8 cellular contexts compared by ENCODE assay signal in genomic region chr1:151130837-151131586, GRCh38. TPM values are rescaled to one million over a fixed set of nuclear protein-coding genes. Genes with fewer than 3 reads are reported as not detected.
DNase-seq lines count a peak whose midpoint lies in the region; ATAC-seq, FAIRE-seq and TF ChIP-seq lines count a peak whose summit lies in the region.

No MANE protein-coding gene starts in this region.

- SMC1A ChIA-PET in GM12878 (lab: Charles Lee; ENCODE audit: uncharacterized antibody, unreplicated experiment) = interaction anchor here (0.5 to 1.7 kb wide), 3 partner anchors 10 to 346 kb away, joined by 3 to 4 read pairs (median 3); partner anchors contain the start of gene VPS72

- H3K36me3 ChIP-seq in GM12878 (ENCODE audit: control insufficient read depth in 2 of 2, insufficient read depth in 2 of 2, low read length in 1 of 2) (no peaks in the 10 kb centered on the region), iPS-15b (ENCODE audit: control insufficient read depth, insufficient read depth, low read length) (peaks cover 10% of the 10 kb centered on the region), sigmoid colon (peaks cover 0 to 5% (median 0%) of the 10 kb centered on the region in 4 donors)

- peak; percentile 97 to 100 (median 99) for ATAC-seq in T-cell (replicated peaks in 1 of 4)
- peak; percentile 98 for ATAC-seq in GM12878
- no peak for ATAC-seq in GM21576 (IDR thresholded peaks at IDR 0.05; ENCODE audit: unreplicated experiment)

- TF ChIP-seq CTCF in AG10803 (conservative IDR thresholded peaks at IDR 0.05; ENCODE audit: low read length) (0 out of 2 replicates have a peak, but pooled peaks have one; percentile 13), GM20000 (IDR thresholded peaks at IDR 0.05; ENCODE audit: extremely low read depth, missing control alignments) (no peak), GM12878 (IDR thresholded peaks at IDR 0.05 in 2 of 3, conservative IDR thresholded peaks at IDR 0.05 in 1 of 3; ENCODE audit: control insufficient read depth in 2 of 3, extremely low read depth in 1 of 3, insufficient read depth in 1 of 3, low read depth in 3 of 3, low read length in 3 of 3) (no peak), sigmoid colon (IDR thresholded peaks at IDR 0.05) (no peak)

- H3K9me3 ChIP-seq in GM12878 (replicated peaks; ENCODE audit: control insufficient read depth, insufficient read depth, low read length) (no peaks in the 10 kb centered on the region), iPS-15b (ENCODE audit: control insufficient read depth, insufficient read depth, low read length) (no peaks in the 10 kb centered on the region), sigmoid colon (no peaks in the 10 kb centered on the region)

- 27% methylated on average over 48 of the region's 48 CpGs for WGBS in GM12878 (ENCODE audit: insufficient coverage, insufficient replicate concordance, low lambda C conversion rate, missing lambda C conversion rate)
- 14 to 18% methylated on average over 48 of the region's 48 CpGs for WGBS in sigmoid colon, 2 donors

- H3K4me1 Mint-ChIP-seq in T-cell = peaks cover 7 to 14% (median 13%) of the 10 kb centered on the region in 3 donors

- no peak for TF ChIP-seq RAD21 in GM12878 (IDR thresholded peaks at IDR 0.05; ENCODE audit: insufficient read depth, low read depth, low read length)

- DNase-seq in AG10803 (ENCODE audit: low read depth) = peak; percentile 82
- DNase-seq in GM20000 (ENCODE audit: low spot score) = peak; percentile 91
- peak; percentile 55 to 91 (median 81) for DNase-seq in T-cell
- peak; percentile 39 for DNase-seq in GM12878 (ENCODE audit: low read depth, low spot score)
- peak; percentile 97 for DNase-seq in sigmoid colon
- no peak for DNase-seq in H4 (ENCODE audit: low spot score)

- H3K27me3 ChIP-seq in GM12878 (replicated peaks in 1 of 2; ENCODE audit: control insufficient read depth in 2 of 2, insufficient read depth in 2 of 2, low read length in 1 of 2) (no peaks in the 10 kb centered on the region), iPS-15b (ENCODE audit: control insufficient read depth, insufficient read depth, low read length) (peaks cover 6% of the 10 kb centered on the region), sigmoid colon (no peaks in the 10 kb centered on the region)

- intact Hi-C loops in GM12878 (cut with micrococcal nuclease; ENCODE audit: unreplicated experiment) = no loop called here
- intact Hi-C loops in sigmoid colon (cut with DNase I) = no loop called here

- TF ChIP-seq POLR2A in GM12878 (IDR thresholded peaks at IDR 0.05; ENCODE audit: low read depth, low read length) = peak; percentile 35
- TF ChIP-seq POLR2A in sigmoid colon (IDR thresholded peaks at IDR 0.05) = peak in 1 of 2 donors; percentile 9

- H3K4me3 Mint-ChIP-seq in T-cell = peak overlapping the region; percentile 71 to 77 (median 76)

- H2AFZ ChIP-seq in GM12878 (ENCODE audit: control insufficient read depth, low read depth, low read length) = peak overlapping the region; percentile 65

- no TSS peak for BruUV-seq in GM12878 (replicated peaks; lab: Mats Ljungman, UMichigan)

- in situ Hi-C loops in GM12878 (cut with MboI) = no loop called here

- H3K79me2 ChIP-seq in GM12878 (ENCODE audit: control insufficient read depth, insufficient read depth, low read length) = no peaks in the 10 kb centered on the region

- POLR2A ChIA-PET in T-cell (lab: Charles Lee) (interaction anchor here (0.5 to 0.7 kb wide), 4 partner anchors 11 to 156 kb away, joined by 3 to 8 read pairs (median 6); partner anchors contain the start of gene CERS2 (in 1 of the 2)), GM12878 (lab: Charles Lee) (no interaction called here)

- H3K9ac ChIP-seq in GM12878 (ENCODE audit: control insufficient read depth, insufficient read depth, low read length) = no peak overlapping the region; the same call in 1 of the 2 replicates
- H3K9ac ChIP-seq in iPS-15b (ENCODE audit: low read depth, low read length) = peak overlapping the region; percentile 3

- peak overlapping the region; percentile 53 for H3K4me3 ChIP-seq in AG10803 (ENCODE audit: low read length)
- H3K4me3 ChIP-seq in GM12878 = peak overlapping the region; percentile 31; the same call in 1 of the 2 replicates
- H3K4me3 ChIP-seq in iPS-15b (ENCODE audit: low read depth, low read length) = peak overlapping the region; percentile 42
- peak overlapping the region; percentile 22 to 51 (median 43) for H3K4me3 ChIP-seq in sigmoid colon

- H3K4me1 ChIP-seq in GM12878 (ENCODE audit: control insufficient read depth, insufficient read depth, low read length) = peaks cover 8% of the 10 kb centered on the region; the same call in 1 of the 2 replicates
- no peaks in the 10 kb centered on the region for H3K4me1 ChIP-seq in iPS-15b (ENCODE audit: control insufficient read depth, insufficient read depth, low read length)
- peaks cover 0 to 23% (median 12%) of the 10 kb centered on the region in 4 donors for H3K4me1 ChIP-seq in sigmoid colon

- no peaks in the 10 kb centered on the region for H3K36me3 Mint-ChIP-seq in T-cell

- peak overlapping the region; percentile 52 to 82 for H3K27ac Mint-ChIP-seq in T-cell

- H3K27me3 Mint-ChIP-seq in T-cell = peaks cover 0 to 4% of the 10 kb centered on the region in 2 donors

- CTCF ChIA-PET in T-cell (lab: Charles Lee) (interaction anchor here (0.6 to 1.5 kb wide), 6 partner anchors 15 to 535 kb away, joined by 3 to 8 read pairs (median 4); no protein-coding TSS in a partner anchor), GM12878 (lab: Yijun Ruan, JAX) (interaction anchor here (0.9 to 3.3 kb wide), 3 partner anchors 24 to 32 kb away, joined by 3 to 8 read pairs (median 3); partner anchors contain the start of gene TNFAIP8L2)

- H4K20me1 ChIP-seq in GM12878 (ENCODE audit: control insufficient read depth, insufficient read depth) = no peaks in the 10 kb centered on the region

- H3K9me3 Mint-ChIP-seq in T-cell = no peaks in the 10 kb centered on the region

- H3K4me2 ChIP-seq in GM12878 (ENCODE audit: control insufficient read depth, insufficient read depth) = peak overlapping the region; percentile 14

- TF ChIP-seq EP300 in GM12878 (IDR thresholded peaks at IDR 0.05; ENCODE audit: borderline replicate concordance in 1 of 2, control insufficient read depth in 1 of 2, low read depth in 2 of 2, low read length in 2 of 2) (no peak), sigmoid colon (IDR thresholded peaks at IDR 0.05) (no peak)

- RAD21 ChIA-PET in GM12878 (lab: Charles Lee; ENCODE audit: unreplicated experiment) = interaction anchor here (1.1 kb wide), 1 partner anchor 31 kb away, joined by 3 read pairs; no protein-coding TSS in a partner anchor

- no peak for FAIRE-seq in GM12878 (lab: Jason Lieb, UNC)

- H3K27ac ChIP-seq in GM12878 (ENCODE audit: control insufficient read depth, insufficient read depth) = 0 out of 2 replicates have a peak overlapping the region, but pooled peaks have one; percentile 15
- peak overlapping the region; percentile 70 to 75 (median 73) for H3K27ac ChIP-seq in sigmoid colon

RNA-seq across cellular contexts. Expression of gene SEMA6C, which starts 15.4 kb away (rescaled TPM):
- total RNA-seq in T-cell (10 to 100 TPM in 1 of 5 donors, 1 to 10 TPM in 4; 2.5 to 11.5 (median 8.5) TPM), GM12878 (2014; rRNA removed) (0.11 and 0.73 TPM in 2 replicates), GM12878 (2014; rRNA removed; fragmentation: Illumina TruSeq; extraction: Trizol) (0.18 and 0.32 TPM in 2 replicates), GM12878 (2021) (1.4 and 1.6 TPM in 2 replicates), sigmoid colon (10 to 100 TPM in 2 of 4 donors, 1 to 10 TPM in 2; 5.0 to 20.6 (median 7.8) TPM)
- 0.56 and 1.1 TPM in 2 replicates for total RNA-seq in GM12878 (2013; cell fraction: nucleolus; rRNA removed)
- 0.18 TPM for polyA plus RNA-seq in GM12878 (2011; ENCODE audit: low read depth)
- polyA plus RNA-seq in GM12878 (2011; rRNA removed) (0.07 and 0.18 TPM in 2 replicates), GM12878 (2014; fragmentation: Illumina TruSeq; extraction: Trizol) (0.10 and 0.29 TPM in 2 replicates), GM12878 (2014; fragmentation: Nextera tagmentation; extraction: Ambion mirVana) (under 1 TPM in 1 of 2 experiments, not detected in 1; 0.22 TPM), GM12878 (2014; rRNA removed) (1.1 and 2.2 TPM in 2 replicates), GM12878 (2016; fragmentation: Nextera tagmentation; extraction: Ambion mirVana) (under 1 TPM; 0.13 to 0.34 TPM), sigmoid colon (1 to 10 TPM in 2 of 3 donors, under 1 TPM in 1; 0.23 to 4.1 (median 1.2) TPM)
- polyA plus RNA-seq in GM12878 (2011; cell fraction: cytosol; rRNA removed) = 0.06 and 0.12 TPM in 2 replicates
- polyA plus RNA-seq in GM12878 (2011; cell fraction: nucleus; rRNA removed) = 1.5 and 1.6 TPM in 2 replicates
- 0.62 and 1.5 TPM in 2 replicates for polyA plus RNA-seq in GM12878 (2012)
- 0.05 TPM in 1 of 2 replicates, not detected in the other for polyA minus RNA-seq in GM12878 (2011; rRNA and poly(A)+ RNA removed)
- polyA minus RNA-seq in GM12878 (2011; cell fraction: cytosol; rRNA and poly(A)+ RNA removed) = not detected in 2 replicates
- polyA minus RNA-seq in GM12878 (2011; cell fraction: nucleus; rRNA and poly(A)+ RNA removed) = 0.48 TPM in 1 of 2 replicates, not detected in the other
- 1.1 and 2.7 TPM in 2 replicates for total RNA-seq in H4 (2014; rRNA removed; shearing (Covaris generic))

RNA-seq across cellular contexts. Expression of gene TNFAIP8L2, which starts 25.4 kb away (rescaled TPM):
- total RNA-seq in T-cell (10 to 100 TPM in 3 of 5 donors, 1 to 10 TPM in 2; 3.7 to 41.2 (median 38.8) TPM), GM12878 (2014; rRNA removed) (13.6 and 14.4 TPM in 2 replicates), GM12878 (2014; rRNA removed; fragmentation: Illumina TruSeq; extraction: Trizol) (9.0 and 10.0 TPM in 2 replicates), GM12878 (2021) (5.4 and 6.2 TPM in 2 replicates), sigmoid colon (1 to 10 TPM; 1.9 to 9.5 (median 7.5) TPM)
- 15.1 and 17.0 TPM in 2 replicates for total RNA-seq in GM12878 (2013; cell fraction: nucleolus; rRNA removed)
- polyA plus RNA-seq in GM12878 (2011; ENCODE audit: low read depth) = 3.3 TPM
- polyA plus RNA-seq in GM12878 (2011; rRNA removed) (12.9 and 16.7 TPM in 2 replicates), GM12878 (2014; fragmentation: Illumina TruSeq; extraction: Trizol) (7.4 and 7.7 TPM in 2 replicates), GM12878 (2014; fragmentation: Nextera tagmentation; extraction: Ambion mirVana) (10 to 100 TPM; 23.9 to 26.3 TPM), GM12878 (2014; rRNA removed) (12.1 and 14.8 TPM in 2 replicates), GM12878 (2016; fragmentation: Nextera tagmentation; extraction: Ambion mirVana) (10 to 100 TPM; 12.0 to 15.7 TPM), sigmoid colon (10 to 100 TPM; 11.4 to 12.7 (median 12.6) TPM)
- 27.1 and 29.4 TPM in 2 replicates for polyA plus RNA-seq in GM12878 (2011; cell fraction: cytosol; rRNA removed)
- polyA plus RNA-seq in GM12878 (2011; cell fraction: nucleus; rRNA removed) = 12.8 and 15.2 TPM in 2 replicates
- 4.4 and 7.0 TPM in 2 replicates for polyA plus RNA-seq in GM12878 (2012)
- polyA minus RNA-seq in GM12878 (2011; rRNA and poly(A)+ RNA removed) = 13.5 and 25.8 TPM in 2 replicates
- polyA minus RNA-seq in GM12878 (2011; cell fraction: cytosol; rRNA and poly(A)+ RNA removed) = 3.7 and 5.0 TPM in 2 replicates
- 6.0 and 7.1 TPM in 2 replicates for polyA minus RNA-seq in GM12878 (2011; cell fraction: nucleus; rRNA and poly(A)+ RNA removed)
- total RNA-seq in H4 (2014; rRNA removed; shearing (Covaris generic)) = not detected in 2 replicates

RNA-seq across cellular contexts. Expression of gene LYSMD1, which starts 34.7 kb away (rescaled TPM):
- total RNA-seq in T-cell (1 to 10 TPM in 3 of 5 donors, under 1 TPM in 2; 0.68 to 3.2 (median 2.3) TPM), GM12878 (2014; rRNA removed) (10.4 and 12.8 TPM in 2 replicates), GM12878 (2014; rRNA removed; fragmentation: Illumina TruSeq; extraction: Trizol) (8.2 and 9.6 TPM in 2 replicates), GM12878 (2021) (7.8 and 8.0 TPM in 2 replicates), sigmoid colon (10 to 100 TPM; 15.5 to 22.7 (median 19.0) TPM)
- 3.1 and 4.3 TPM in 2 replicates for total RNA-seq in GM12878 (2013; cell fraction: nucleolus; rRNA removed)
- polyA plus RNA-seq in GM12878 (2011; ENCODE audit: low read depth) = 3.7 TPM
- polyA plus RNA-seq in GM12878 (2011; rRNA removed) (5.1 and 6.1 TPM in 2 replicates), GM12878 (2014; fragmentation: Illumina TruSeq; extraction: Trizol) (9.2 and 10.1 TPM in 2 replicates), GM12878 (2014; fragmentation: Nextera tagmentation; extraction: Ambion mirVana) (1 to 10 TPM in 1 of 2 experiments, under 1 TPM in 1; 0.80 to 1.9 TPM), GM12878 (2014; rRNA removed) (7.5 and 9.2 TPM in 2 replicates), GM12878 (2016; fragmentation: Nextera tagmentation; extraction: Ambion mirVana) (1 to 10 TPM; 1.9 to 3.5 TPM), sigmoid colon (1 to 10 TPM; 4.2 to 7.9 (median 7.8) TPM)
- 3.9 and 4.1 TPM in 2 replicates for polyA plus RNA-seq in GM12878 (2011; cell fraction: cytosol; rRNA removed)
- polyA plus RNA-seq in GM12878 (2011; cell fraction: nucleus; rRNA removed) = 4.8 and 5.7 TPM in 2 replicates
- polyA plus RNA-seq in GM12878 (2012) = 5.0 and 6.5 TPM in 2 replicates
- 4.3 and 4.8 TPM in 2 replicates for polyA minus RNA-seq in GM12878 (2011; rRNA and poly(A)+ RNA removed)
- 1.3 and 2.9 TPM in 2 replicates for polyA minus RNA-seq in GM12878 (2011; cell fraction: cytosol; rRNA and poly(A)+ RNA removed)
- polyA minus RNA-seq in GM12878 (2011; cell fraction: nucleus; rRNA and poly(A)+ RNA removed) = 1.5 and 2.6 TPM in 2 replicates
- total RNA-seq in H4 (2014; rRNA removed; shearing (Covaris generic)) = 5.4 and 7.2 TPM in 2 replicates

RNA-seq across cellular contexts. Expression of gene SCNM1, which starts 34.9 kb away (rescaled TPM):
- total RNA-seq in T-cell (10 to 100 TPM; 35.4 to 60.4 (median 52.4) TPM), GM12878 (2014; rRNA removed) (70.8 and 80.8 TPM in 2 replicates), GM12878 (2014; rRNA removed; fragmentation: Illumina TruSeq; extraction: Trizol) (55.3 and 66.5 TPM in 2 replicates), GM12878 (2021) (47.6 and 51.0 TPM in 2 replicates), sigmoid colon (10 to 100 TPM; 17.5 to 24.2 (median 19.8) TPM)
- total RNA-seq in GM12878 (2013; cell fraction: nucleolus; rRNA removed) = 29.2 and 35.2 TPM in 2 replicates
- polyA plus RNA-seq in GM12878 (2011; ENCODE audit: low read depth) = 56.3 TPM
- polyA plus RNA-seq in GM12878 (2011; rRNA removed) (19.7 and 25.8 TPM in 2 replicates), GM12878 (2014; fragmentation: Illumina TruSeq; extraction: Trizol) (55.5 and 89.7 TPM in 2 replicates), GM12878 (2014; fragmentation: Nextera tagmentation; extraction: Ambion mirVana) (100 to 1,000 TPM; 191 to 207 TPM), GM12878 (2014; rRNA removed) (43.0 and 45.1 TPM in 2 replicates), GM12878 (2016; fragmentation: Nextera tagmentation; extraction: Ambion mirVana) (10 to 100 TPM; 83.0 to 87.4 TPM), sigmoid colon (10 to 100 TPM; 35.4 to 42.4 (median 35.6) TPM)
- 26.1 and 31.0 TPM in 2 replicates for polyA plus RNA-seq in GM12878 (2011; cell fraction: cytosol; rRNA removed)
- polyA plus RNA-seq in GM12878 (2011; cell fraction: nucleus; rRNA removed) = 42.0 and 45.0 TPM in 2 replicates
- polyA plus RNA-seq in GM12878 (2012) = 51.0 and 59.7 TPM in 2 replicates
- polyA minus RNA-seq in GM12878 (2011; rRNA and poly(A)+ RNA removed) = 15.1 and 21.2 TPM in 2 replicates
- 7.3 and 13.4 TPM in 2 replicates for polyA minus RNA-seq in GM12878 (2011; cell fraction: cytosol; rRNA and poly(A)+ RNA removed)
- polyA minus RNA-seq in GM12878 (2011; cell fraction: nucleus; rRNA and poly(A)+ RNA removed) = 11.5 and 17.4 TPM in 2 replicates
- 31.5 and 39.7 TPM in 2 replicates for total RNA-seq in H4 (2014; rRNA removed; shearing (Covaris generic))

RNA-seq across cellular contexts. Expression of gene TMOD4, which starts 44.8 kb away (rescaled TPM):
- total RNA-seq in T-cell (1 to 10 TPM; 1.9 to 6.2 (median 5.3) TPM), GM12878 (2014; rRNA removed) (0.38 and 0.56 TPM in 2 replicates), GM12878 (2014; rRNA removed; fragmentation: Illumina TruSeq; extraction: Trizol) (not detected in 2 replicates), GM12878 (2021) (1.2 TPM in 1 of 2 replicates, not detected in the other), sigmoid colon (1 to 10 TPM in 1 of 4 donors, not detected in 3; 1.1 TPM)
- total RNA-seq in GM12878 (2013; cell fraction: nucleolus; rRNA removed) = not detected in 2 replicates
- not detected for polyA plus RNA-seq in GM12878 (2011; ENCODE audit: low read depth)
- polyA plus RNA-seq in GM12878 (2011; rRNA removed) (0.98 and 1.4 TPM in 2 replicates), GM12878 (2014; fragmentation: Illumina TruSeq; extraction: Trizol) (0.38 and 1.1 TPM in 2 replicates), GM12878 (2014; fragmentation: Nextera tagmentation; extraction: Ambion mirVana) (under 1 TPM; 0.45 to 0.51 TPM), GM12878 (2014; rRNA removed) (0.41 and 0.43 TPM in 2 replicates), GM12878 (2016; fragmentation: Nextera tagmentation; extraction: Ambion mirVana) (under 1 TPM; 0.30 to 0.50 TPM), sigmoid colon (1 to 10 TPM in 1 of 3 donors, under 1 TPM in 1, not detected in 1; 0.07 to 2.1 TPM)
- 0.15 and 0.69 TPM in 2 replicates for polyA plus RNA-seq in GM12878 (2011; cell fraction: cytosol; rRNA removed)
- polyA plus RNA-seq in GM12878 (2011; cell fraction: nucleus; rRNA removed) = 2.1 and 2.4 TPM in 2 replicates
- 0.39 and 1.8 TPM in 2 replicates for polyA plus RNA-seq in GM12878 (2012)
- 3.8 TPM in 1 of 2 replicates, not detected in the other for polyA minus RNA-seq in GM12878 (2011; rRNA and poly(A)+ RNA removed)
- not detected in 2 replicates for polyA minus RNA-seq in GM12878 (2011; cell fraction: cytosol; rRNA and poly(A)+ RNA removed)
- not detected in 2 replicates for polyA minus RNA-seq in GM12878 (2011; cell fraction: nucleus; rRNA and poly(A)+ RNA removed)
- total RNA-seq in H4 (2014; rRNA removed; shearing (Covaris generic)) = 0.35 TPM in 1 of 2 replicates, not detected in the other
